ENCODE assay signal across 16 cellular contexts in the genomic region with DNA sequence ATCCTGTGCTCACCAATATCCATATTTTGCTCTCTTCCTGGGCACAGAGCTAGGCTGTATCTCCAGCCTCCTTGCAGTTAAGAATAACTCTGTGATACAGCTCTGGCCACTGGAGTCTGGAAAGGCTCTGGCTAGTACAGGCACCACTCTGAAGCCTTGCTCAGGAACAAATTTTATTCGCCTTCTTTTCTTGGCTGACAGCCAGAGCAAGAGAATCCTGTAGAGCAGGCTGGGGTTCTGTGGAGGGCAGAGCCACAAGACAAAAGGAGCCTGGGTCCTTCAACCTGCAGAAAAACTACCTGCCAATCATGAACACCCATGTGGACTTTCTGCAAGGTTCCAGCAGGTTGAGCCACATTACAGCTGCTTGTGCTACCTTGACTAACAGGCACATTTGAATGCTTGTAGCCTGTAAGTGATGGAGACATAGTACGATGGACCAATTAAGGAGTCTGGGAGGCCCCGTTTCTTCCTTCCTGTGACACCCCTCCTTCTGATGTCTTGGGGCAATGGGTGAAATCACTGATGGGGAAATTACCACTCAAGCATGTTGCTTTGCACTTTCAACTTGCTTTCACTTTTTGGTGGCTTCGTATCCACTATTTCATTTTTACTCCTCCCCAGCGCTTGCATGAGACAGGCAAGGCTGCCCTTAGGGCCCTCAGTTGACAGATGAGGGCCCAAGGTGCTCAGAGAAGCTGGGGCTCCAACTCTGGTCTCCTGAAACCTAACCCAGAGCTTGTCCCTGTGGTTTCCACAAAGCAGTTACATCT.
DNase-seq lines count a peak whose midpoint lies in the region; ATAC-seq, FAIRE-seq and TF ChIP-seq lines count a peak whose summit lies in the region.
"Had no signal": no experiment of that assay in that cellular context is flagged by ENCODE, and none has a peak within 500 bp of the region (broad histone marks: within the 10 kb centered on the region; RNA-seq: fewer than 3 reads in every experiment).

No MANE protein-coding gene starts in this region.

- H3K27me3 Mint-ChIP-seq in CD8-positive, alpha-beta T cell (ENCODE audit: low read depth), result no peaks in the 10 kb centered on the region
- H3K27me3 Mint-ChIP-seq: activated CD4-positive, alpha-beta memory T cell treated with anti-CD3 and anti-CD28 coated beads for 36 hours had no signal

- no peak overlapping the region for H3K4me2 ChIP-seq in SK-N-SH

- H3K4me3 ChIP-seq in SK-N-SH (ENCODE audit: low read depth in 2 of 2, low read length in 1 of 2), result no peak overlapping the region
- no peak overlapping the region for H3K4me3 ChIP-seq in CD8-positive, alpha-beta T cell (ENCODE audit: low read depth, low read length)
- H3K4me3 ChIP-seq: tibial nerve had no signal

- no peaks in the 10 kb centered on the region for H4K20me1 ChIP-seq in SK-N-SH (ENCODE audit: insufficient read depth)

- TF ChIP-seq POLR2A in GM12892 (IDR thresholded peaks at IDR 0.05; ENCODE audit: low read depth, low read length), result no peak

- no peak overlapping the region for H3K9ac ChIP-seq in SK-N-SH

- H3K27me3 ChIP-seq in SK-N-SH (ENCODE audit: insufficient read depth), result no peaks in the 10 kb centered on the region
- no peaks in the 10 kb centered on the region for H3K27me3 ChIP-seq in CD8-positive, alpha-beta T cell (ENCODE audit: insufficient read depth, low read length)
- H3K27me3 ChIP-seq: tibial nerve had no signal

- DNase-seq in GM12892 (ENCODE audit: insufficient read length), result peak; percentile 39
- peak; percentile 32 for DNase-seq in NCI-H2029 (lab: John Stamatoyannopoulos, UW)
- DNase-seq in left kidney (ENCODE audit: low read depth, low spot score), result peak; percentile 64
- no peak for DNase-seq in SK-N-SH
- no peak for DNase-seq in AG08396 (ENCODE audit: low spot score)
- no peak for DNase-seq in CD8-positive, alpha-beta T cell
- DNase-seq: activated CD4-positive, alpha-beta memory T cell treated with anti-CD3 and anti-CD28 coated beads for 36 hours; DMS53; KBM-7; NCI-H446 treated with DMSO at 0.1 percent for 48 hours; retina had no signal

- no peak for TF ChIP-seq CTCF in SK-N-SH (IDR thresholded peaks at IDR 0.05)
- TF ChIP-seq CTCF in CD8-positive, alpha-beta T cell (IDR thresholded peaks at IDR 0.05), result no peak

- intact Hi-C loops in CD8-positive, alpha-beta T cell (cut with DNase I, micrococcal nuclease), result no loop called here

- no peaks in the 10 kb centered on the region for H3K36me3 ChIP-seq in SK-N-SH (replicated peaks in 1 of 2; ENCODE audit: control insufficient read depth in 1 of 2, insufficient read depth in 2 of 2, low read length in 1 of 2)
- no peaks in the 10 kb centered on the region for H3K36me3 ChIP-seq in CD8-positive, alpha-beta T cell (ENCODE audit: insufficient read depth, low read length)

- no peaks in the 10 kb centered on the region; a peak in 1 of 4 replicates for H3K4me1 ChIP-seq in SK-N-SH (ENCODE audit: control insufficient read depth in 1 of 2, insufficient read depth in 2 of 2, low read depth in 1 of 2, low read length in 1 of 2)
- H3K4me1 ChIP-seq in CD8-positive, alpha-beta T cell (ENCODE audit: insufficient read depth, low read length), result no peaks in the 10 kb centered on the region
- H3K4me1 ChIP-seq: tibial nerve had no signal

- POLR2A ChIA-PET in SK-N-SH (lab: Yijun Ruan, JAX), result no interaction called here
- POLR2A ChIA-PET in CD8-positive, alpha-beta T cell (lab: Charles Lee), result no interaction called here

- no peaks in the 10 kb centered on the region for H3K9me2 ChIP-seq in SK-N-SH

- CTCF ChIA-PET in SK-N-SH (lab: Yijun Ruan, JAX), result interaction anchor here (0.9 to 4.5 kb wide), 3 partner anchors 13 to 786 kb away, joined by 3 to 17 read pairs (median 5); no protein-coding TSS in a partner anchor
- CTCF ChIA-PET in CD8-positive, alpha-beta T cell (lab: Charles Lee), result interaction anchor here (1.3 kb wide), 1 partner anchor 8 kb away, joined by 4 read pairs; no protein-coding TSS in a partner anchor

- ATAC-seq in GM19463 (IDR thresholded peaks at IDR 0.05; ENCODE audit: unreplicated experiment) (peak; percentile 52), GM19397 (IDR thresholded peaks at IDR 0.05; ENCODE audit: unreplicated experiment) (no peak)
- no peak for ATAC-seq in CD8-positive, alpha-beta T cell
- ATAC-seq: SK-N-SH treated with all-trans-retinoic acid at 6 μM for 48 hours had no signal

- no peak for TF ChIP-seq RAD21 in SK-N-SH (IDR thresholded peaks at IDR 0.05; ENCODE audit: low read length)

- WGBS in SK-N-SH (ENCODE audit: low lambda C conversion rate), result 48% methylated on average over 4 of the region's 5 CpGs

- H3K27ac ChIP-seq in SK-N-SH (ENCODE audit: low read depth in 2 of 2, low read length in 1 of 2), result no peak overlapping the region
- no peak overlapping the region for H3K27ac ChIP-seq in CD8-positive, alpha-beta T cell (ENCODE audit: low read depth, low read length)
- H3K27ac ChIP-seq: tibial nerve had no signal

- H3F3A ChIP-seq in SK-N-SH (replicated peaks; ENCODE audit: insufficient read depth), result no peaks in the 10 kb centered on the region

- H3K9me3 Mint-ChIP-seq in CD8-positive, alpha-beta T cell, result peaks cover 2% of the 10 kb centered on the region
- H3K9me3 Mint-ChIP-seq: activated CD4-positive, alpha-beta memory T cell treated with anti-CD3 and anti-CD28 coated beads for 36 hours; activated naive CD4-positive, alpha-beta T cell treated with anti-CD3 and anti-CD28 coated beads, Interleukin-2, amount 50 U/mL, for 72 hours had no signal

- no peak for TF ChIP-seq EP300 in SK-N-SH (IDR thresholded peaks at IDR 0.05; ENCODE audit: borderline replicate concordance in 1 of 2, low read depth in 1 of 2, low read length in 1 of 2)

- no peaks in the 10 kb centered on the region for H3K4me1 Mint-ChIP-seq in CD8-positive, alpha-beta T cell (ENCODE audit: low read depth)

- H3K27ac Mint-ChIP-seq in CD8-positive, alpha-beta T cell, result no peak overlapping the region
- H3K27ac Mint-ChIP-seq: activated CD4-positive, alpha-beta memory T cell treated with anti-CD3 and anti-CD28 coated beads for 36 hours; activated naive CD4-positive, alpha-beta T cell treated with anti-CD3 and anti-CD28 coated beads, Interleukin-2, amount 50 U/mL, for 72 hours had no signal

- H3K36me3 Mint-ChIP-seq in CD8-positive, alpha-beta T cell, result no peaks in the 10 kb centered on the region
- H3K36me3 Mint-ChIP-seq: activated CD4-positive, alpha-beta memory T cell treated with anti-CD3 and anti-CD28 coated beads for 36 hours; activated naive CD4-positive, alpha-beta T cell treated with anti-CD3 and anti-CD28 coated beads, Interleukin-2, amount 50 U/mL, for 72 hours had no signal

- no peaks in the 10 kb centered on the region for H3K79me2 ChIP-seq in SK-N-SH (ENCODE audit: insufficient read depth)

- no peak overlapping the region for H3K4me3 Mint-ChIP-seq in CD8-positive, alpha-beta T cell
- H3K4me3 Mint-ChIP-seq: activated CD4-positive, alpha-beta memory T cell treated with anti-CD3 and anti-CD28 coated beads for 36 hours had no signal

- no peak overlapping the region for H2AFZ ChIP-seq in SK-N-SH (ENCODE audit: low read depth)

- FAIRE-seq in GM12892 (lab: Jason Lieb, UNC), result peak; percentile 82

- H3K9me3 ChIP-seq in SK-N-SH, result no peaks in the 10 kb centered on the region
- H3K9me3 ChIP-seq in CD8-positive, alpha-beta T cell (ENCODE audit: low read length), result no peaks in the 10 kb centered on the region
- H3K9me3 ChIP-seq: tibial nerve had no signal

TF ChIP-seq in SK-N-SH, 30 proteins besides CTCF, POLR2A, EP300 and RAD21:
- TF ChIP-seq RCOR1 (IDR thresholded peaks at IDR 0.05; ENCODE audit: low read length), result no peak
- no peak for TF ChIP-seq JUND (IDR thresholded peaks at IDR 0.05)

Comparison
In these comparisons a context has a peak if more than half of its experiments do, and no peak if none do; other contexts are left out.
1. DNase-seq: peak in GM12892 (single experiment), NCI-H2029 (single experiment) and left kidney (single experiment); none in SK-N-SH (single experiment), AG08396 (single experiment) and CD8-positive, alpha-beta T cell (0 of 7).